In the genomic region with DNA sequence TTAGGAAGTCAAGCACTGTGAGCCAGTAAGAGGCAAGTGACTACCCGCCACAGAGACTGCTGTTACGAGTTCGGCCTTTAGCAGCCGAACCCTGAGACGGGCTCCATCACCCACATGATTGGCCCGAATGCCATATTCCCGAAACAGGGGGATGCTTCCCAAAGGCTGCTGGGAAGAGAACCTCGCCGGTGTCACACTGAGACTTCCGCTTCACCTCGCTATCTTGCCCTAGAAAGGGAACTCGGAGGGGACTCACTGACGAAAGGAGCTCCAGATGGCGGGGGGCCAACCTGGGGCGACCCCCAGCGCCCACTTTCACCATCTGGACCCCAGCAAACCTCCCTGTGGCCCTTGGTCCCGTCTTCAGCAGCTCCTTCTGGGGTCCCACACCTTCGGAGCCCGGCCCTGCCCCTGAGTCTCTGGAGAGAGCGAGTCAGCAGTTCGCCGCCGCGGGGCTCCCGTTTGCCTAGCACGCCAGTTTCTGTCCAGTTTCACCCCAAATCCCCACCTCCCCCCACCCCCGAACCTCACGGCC, we compare ENCODE assay signal across 1 cellular context.
A peak's percentile ranks its signal among the peaks of the same experiment; 100 is the strongest.
TF ChIP-seq lines count a peak whose summit lies in the region.

No MANE protein-coding gene starts in this region.

TF ChIP-seq in HepG2, 621 proteins besides CTCF, POLR2A, EP300 and RAD21 (continued from another document):
- TF ChIP-seq HNF1B (CRISPR knock-in tag; IDR thresholded peaks at IDR 0.05): no peak
- peak; percentile 38; the same call in 1 of the 2 replicates for TF ChIP-seq ARID2 (CRISPR knock-in tag; IDR thresholded peaks at IDR 0.05; ENCODE audit: borderline replicate concordance)
- peak; percentile 34; the same call in 1 of the 2 replicates for TF ChIP-seq SNAI1 (CRISPR knock-in tag; IDR thresholded peaks at IDR 0.05; ENCODE audit: borderline replicate concordance)
- TF ChIP-seq SRSF1 (optimal IDR thresholded peaks at IDR 0.05; ENCODE audit: low read depth, low read length): peak; percentile 8
- TF ChIP-seq HNRNPL (IDR thresholded peaks at IDR 0.05; ENCODE audit: low read depth, low read length): 0 out of 2 replicates have a peak, but pooled peaks have one; percentile 31
- TF ChIP-seq ZNF275 (CRISPR knock-in tag; IDR thresholded peaks at IDR 0.05; ENCODE audit: borderline replicate concordance): no peak
- TF ChIP-seq ZFY (CRISPR knock-in tag; IDR thresholded peaks at IDR 0.05): no peak
- peak; percentile 74 for TF ChIP-seq ZNF687 (CRISPR knock-in tag; IDR thresholded peaks at IDR 0.05)
- TF ChIP-seq RNF2 (conservative IDR thresholded peaks at IDR 0.05; ENCODE audit: low read depth): no peak
- TF ChIP-seq HNF4G (IDR thresholded peaks at IDR 0.05; ENCODE audit: borderline replicate concordance, low read depth, low read length): no peak
- TF ChIP-seq HNF4G (CRISPR knock-in tag; IDR thresholded peaks at IDR 0.05; ENCODE audit: borderline replicate concordance, low read depth): no peak
- TF ChIP-seq ZSCAN21 (CRISPR knock-in tag; IDR thresholded peaks at IDR 0.05; ENCODE audit: borderline replicate concordance): 0 out of 2 replicates have a peak, but pooled peaks have one; percentile 16
- no peak for TF ChIP-seq SMYD3 (CRISPR knock-in tag; IDR thresholded peaks at IDR 0.05)
- TF ChIP-seq TOPORS (CRISPR knock-in tag; IDR thresholded peaks at IDR 0.05): no peak
- no peak for TF ChIP-seq ZNF589 (CRISPR knock-in tag; conservative IDR thresholded peaks at IDR 0.05)
- 0 out of 2 replicates have a peak, but pooled peaks have one; percentile 20 for TF ChIP-seq NRL (CRISPR knock-in tag; IDR thresholded peaks at IDR 0.05; ENCODE audit: borderline replicate concordance)
- 0 out of 2 replicates have a peak, but pooled peaks have one; percentile 5 for TF ChIP-seq ZNF224 (CRISPR knock-in tag; IDR thresholded peaks at IDR 0.05)
- no peak for TF ChIP-seq ZNF543 (CRISPR knock-in tag; IDR thresholded peaks at IDR 0.05)
- TF ChIP-seq RNF219 (CRISPR knock-in tag; IDR thresholded peaks at IDR 0.05): no peak
- TF ChIP-seq IRF1 (CRISPR knock-in tag; IDR thresholded peaks at IDR 0.05; ENCODE audit: low read depth): no peak
- TF ChIP-seq CENPT (CRISPR knock-in tag; IDR thresholded peaks at IDR 0.05; ENCODE audit: low read depth): no peak
- TF ChIP-seq ZNF317 (CRISPR knock-in tag; IDR thresholded peaks at IDR 0.05): 0 out of 2 replicates have a peak, but pooled peaks have one; percentile 25
- 0 out of 2 replicates have a peak, but pooled peaks have one; percentile 29 for TF ChIP-seq ZNF333 (CRISPR knock-in tag; IDR thresholded peaks at IDR 0.05; ENCODE audit: borderline replicate concordance)
- no peak for TF ChIP-seq GABPA (IDR thresholded peaks at IDR 0.05; ENCODE audit: low read depth, low read length)
- peak; percentile 46; the same call in 1 of the 2 replicates for TF ChIP-seq GABPA (CRISPR knock-in tag; IDR thresholded peaks at IDR 0.05; ENCODE audit: low read depth)
- TF ChIP-seq RFXAP (CRISPR knock-in tag; IDR thresholded peaks at IDR 0.05; ENCODE audit: borderline replicate concordance): no peak
- peak; percentile 74 for TF ChIP-seq ZNF143 (CRISPR knock-in tag; IDR thresholded peaks at IDR 0.05)
TF ChIP-seq in HepG2: peak in this region for 15.
